8 cellular contexts compared by ENCODE assay signal in the genomic region with DNA sequence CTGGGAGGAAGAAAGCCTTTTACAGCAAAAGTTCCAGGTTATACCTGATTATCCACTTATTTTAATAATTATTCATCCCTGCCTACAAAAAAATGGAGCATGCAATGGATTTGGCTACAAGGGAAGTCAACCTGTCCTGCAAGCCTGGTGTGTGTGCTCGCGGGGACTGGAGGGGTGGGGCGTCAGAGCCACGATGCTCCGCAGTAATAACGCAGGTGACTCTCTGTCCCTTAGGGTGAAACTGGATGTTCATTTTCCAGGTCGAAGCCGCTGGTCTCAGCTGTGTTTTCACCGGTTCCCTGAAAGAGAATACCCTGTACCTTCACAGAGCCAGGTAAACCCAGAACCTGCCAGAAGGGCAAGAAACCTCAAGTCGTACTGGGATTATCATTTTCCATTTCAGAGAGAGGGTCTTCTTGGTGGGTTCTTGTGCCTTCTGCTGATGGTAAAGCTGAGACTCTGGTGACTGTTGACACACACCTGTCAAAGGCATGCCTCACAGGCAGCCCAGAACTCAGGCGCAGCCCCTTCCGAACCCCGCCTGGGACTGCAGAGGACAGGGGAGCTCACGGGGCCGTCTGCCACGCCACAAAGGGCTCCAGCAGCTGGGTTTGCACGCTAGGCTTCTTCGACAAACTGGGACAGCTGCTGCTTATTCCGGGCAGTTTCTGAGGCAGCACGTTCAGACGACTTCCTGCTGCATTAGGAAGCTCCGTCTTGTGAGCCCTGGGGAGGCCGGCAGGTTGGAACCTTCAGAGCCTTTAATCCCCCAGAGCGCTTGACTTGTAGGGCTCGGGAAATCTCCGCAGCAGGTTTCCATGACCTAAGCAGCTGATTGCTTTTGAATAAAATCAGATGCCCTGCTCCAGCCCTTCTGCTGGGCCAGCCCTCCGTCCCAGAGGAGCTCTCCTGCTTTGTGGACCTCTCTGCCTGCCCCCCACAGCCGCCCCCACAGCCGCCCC. TPM values are rescaled to one million over a fixed set of nuclear protein-coding genes. Genes with fewer than 3 reads are reported as not detected.
DNase-seq lines count a peak whose midpoint lies in the region; ATAC-seq, FAIRE-seq and TF ChIP-seq lines count a peak whose summit lies in the region.

No MANE protein-coding gene starts in this region.

- H3K9me3 ChIP-seq in neural progenitor cell (ENCODE audit: low read depth): no peaks in the 10 kb centered on the region

- H3K4me1 Mint-ChIP-seq in neural progenitor cell: peaks cover 8% of the 10 kb centered on the region
- peaks cover 0 to 4% of the 10 kb centered on the region in 2 donors for H3K4me1 Mint-ChIP-seq in natural killer cell

- no peak overlapping the region for H3K9ac ChIP-seq in neural progenitor cell

- H3K27me3 Mint-ChIP-seq in neural progenitor cell (ENCODE audit: insufficient read depth, low read depth) (peaks cover 5% of the 10 kb centered on the region), natural killer cell (ENCODE audit: low read depth in 2 of 2) (peaks cover 0 to 4% of the 10 kb centered on the region in 2 donors)

- no peaks in the 10 kb centered on the region for H3K79me2 ChIP-seq in neural progenitor cell (ENCODE audit: low read depth)

- H3K27me3 ChIP-seq in bronchial epithelial cell (ENCODE audit: control insufficient read depth, insufficient read depth, low read length): peaks cover 4% of the 10 kb centered on the region
- peaks cover 50% of the 10 kb centered on the region for H3K27me3 ChIP-seq in neural progenitor cell

- H3K4me3 Mint-ChIP-seq in neural progenitor cell (no peak overlapping the region), natural killer cell (no peak overlapping the region)

- DNase-seq in CD1c-positive myeloid dendritic cell (ENCODE audit: extremely low spot score) (peak; percentile 11), GM19238 (ENCODE audit: insufficient read length, low spot score) (peak; percentile 77), NCI-H146 (lab: John Stamatoyannopoulos, UW) (peak; percentile 79), bronchial epithelial cell (ENCODE audit: low read depth) (peak; percentile 3), neural progenitor cell (ENCODE audit: low spot score) (peak; percentile 82), natural killer cell (no peak), pons (ENCODE audit: low spot score) (no peak)

- no peak overlapping the region for H3K27ac ChIP-seq in neural progenitor cell

- no peak for TF ChIP-seq CTCF in bronchial epithelial cell (IDR thresholded peaks at IDR 0.05; ENCODE audit: insufficient read depth, low read length, severe bottlenecking)
- TF ChIP-seq CTCF in neural progenitor cell (IDR thresholded peaks at IDR 0.05): no peak
- TF ChIP-seq CTCF in natural killer cell (IDR thresholded peaks at IDR 0.05): no peak

- H3K27ac Mint-ChIP-seq in neural progenitor cell: no peak overlapping the region
- no peak overlapping the region for H3K27ac Mint-ChIP-seq in natural killer cell

- FAIRE-seq in bronchial epithelial cell (lab: Jason Lieb, UNC): no peak

- no peak overlapping the region for H2AFZ ChIP-seq in neural progenitor cell (replicated peaks)

- no peaks in the 10 kb centered on the region for H3K36me3 Mint-ChIP-seq in neural progenitor cell
- H3K36me3 Mint-ChIP-seq in natural killer cell: no peaks in the 10 kb centered on the region

- no peaks in the 10 kb centered on the region for H3K4me1 ChIP-seq in neural progenitor cell

- intact Hi-C loops in natural killer cell (cut with micrococcal nuclease): no loop called here

- H3F3A ChIP-seq in neural progenitor cell (ENCODE audit: low read depth): peaks cover 13% of the 10 kb centered on the region

- ATAC-seq in GM21381 (IDR thresholded peaks at IDR 0.05; ENCODE audit: unreplicated experiment) (no peak), natural killer cell (no peak)

- H3K36me3 ChIP-seq in bronchial epithelial cell (ENCODE audit: control insufficient read depth, insufficient read depth, low read length) (no peaks in the 10 kb centered on the region), neural progenitor cell (no peaks in the 10 kb centered on the region)

- peak overlapping the region; percentile 58 for H3K4me2 ChIP-seq in neural progenitor cell

- H3K4me3 ChIP-seq in bronchial epithelial cell (ENCODE audit: low read depth, low read length) (no peak overlapping the region), neural progenitor cell (no peak overlapping the region)

- no peaks in the 10 kb centered on the region for H4K20me1 ChIP-seq in neural progenitor cell (ENCODE audit: low read depth)

- H3K9me3 Mint-ChIP-seq in neural progenitor cell (peaks cover 6% of the 10 kb centered on the region), natural killer cell (no peaks in the 10 kb centered on the region)

RNA-seq across cellular contexts. Expression of a gene that starts 58.7 kb away (rescaled TPM):
- total RNA-seq in bronchial epithelial cell: not detected in 2 replicates
- 0.99 TPM in 1 of 2 replicates, not detected in the other for total RNA-seq in neural progenitor cell (ENCODE audit: low replicate concordance)
- total RNA-seq in natural killer cell: not detected

Comparison
In these comparisons a context has a peak if more than half of its experiments do, and no peak if none do; other contexts are left out.
1. DNase-seq: peak in CD1c-positive myeloid dendritic cell (single experiment), GM19238 (single experiment), NCI-H146 (single experiment), bronchial epithelial cell (single experiment) and neural progenitor cell (single experiment); none in natural killer cell (single experiment) and pons (single experiment).